ENCODE assay signal across 19 cellular contexts in the genomic region with DNA sequence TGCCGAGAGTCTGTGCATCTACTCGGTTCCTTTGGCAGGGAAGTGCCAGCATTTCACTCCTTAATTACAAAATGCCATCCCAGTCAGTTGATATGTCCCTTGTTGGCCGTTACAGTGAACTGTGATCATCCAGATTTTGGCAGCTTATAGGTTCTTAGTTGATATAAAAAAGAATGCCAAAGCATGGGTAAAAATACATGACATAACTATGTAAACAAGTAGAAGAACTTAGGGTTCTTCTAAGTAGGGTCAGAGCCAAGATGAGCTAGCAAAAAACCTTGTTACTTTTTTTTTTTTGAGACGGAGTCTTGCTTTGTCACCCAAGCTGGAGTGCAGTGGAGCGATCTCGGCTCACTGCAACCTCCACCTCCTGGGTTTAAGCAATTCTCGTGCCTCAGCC.
DNase-seq lines count a peak whose midpoint lies in the region; ATAC-seq and TF ChIP-seq lines count a peak whose summit lies in the region.
"Had no signal": no experiment of that assay in that cellular context is flagged by ENCODE, and none has a peak within 500 bp of the region (broad histone marks: within the 10 kb centered on the region; RNA-seq: fewer than 3 reads in every experiment).

No MANE protein-coding gene starts in this region.

- intact Hi-C loops in Right ventricle myocardium superior (cut with DNase I) (loop anchor here (10.0 kb wide), 1 partner anchor 55 kb away; no protein-coding TSS in a partner anchor), cardiac septum (cut with DNase I) (loop anchor here (5.0 kb wide), 1 partner anchor 77 kb away; a partner anchor contains a TSS), prostate gland (cut with DNase I) (loop anchor here (2.0 to 5.0 kb wide), 2 partner anchors 42 to 77 kb away; a partner anchor contains a TSS), vagina (cut with DNase I) (no loop called here)

- peaks cover 8 to 17% of the 10 kb centered on the region in 2 donors for H3K36me3 ChIP-seq in esophagus (ENCODE audit: control insufficient read depth in 2 of 2, insufficient read depth in 2 of 2, low read length in 1 of 2)
- H3K36me3 ChIP-seq in prostate gland, result no peaks in the 10 kb centered on the region
- peaks cover 0 to 32% of the 10 kb centered on the region in 2 donors for H3K36me3 ChIP-seq in vagina

- ATAC-seq in Right ventricle myocardium superior (ENCODE audit: poor library complexity) (peak; percentile 5), HG03469 (IDR thresholded peaks at IDR 0.05; ENCODE audit: unreplicated experiment) (no peak)
- ATAC-seq: activated CD4-positive, alpha-beta T cell treated with anti-CD3 and anti-CD28 coated beads for 36 hours had no signal

- no peaks in the 10 kb centered on the region for H3K9me3 ChIP-seq in esophagus (ENCODE audit: control insufficient read depth in 2 of 2, insufficient read depth in 1 of 2, low read depth in 1 of 2, low read length in 1 of 2)
- H3K9me3 ChIP-seq in prostate gland, result no peaks in the 10 kb centered on the region
- no peaks in the 10 kb centered on the region for H3K9me3 ChIP-seq in vagina
- H3K9me3 ChIP-seq: testis had no signal

- H3K4me3 ChIP-seq in esophagus (ENCODE audit: low read depth in 1 of 2, low read length in 2 of 2) (no peak overlapping the region), prostate gland (no peak overlapping the region), vagina (no peak overlapping the region)
- H3K4me3 ChIP-seq: testis had no signal

- H3K27ac ChIP-seq in esophagus (ENCODE audit: low read depth in 2 of 2, low read length in 1 of 2) (peak overlapping the region; percentile 53 to 69), prostate gland (peak overlapping the region; percentile 49 to 70), vagina (peak overlapping the region; percentile 34)

- WGBS in esophagus, 2 donors, result 50 to 65% methylated on average over 7 of the region's 7 CpGs
- WGBS in prostate gland, result 23% methylated on average over 7 of the region's 7 CpGs

- H3K27me3 ChIP-seq in esophagus (ENCODE audit: control insufficient read depth in 1 of 2, insufficient read depth in 2 of 2, low read length in 2 of 2), result no peaks in the 10 kb centered on the region
- H3K27me3 ChIP-seq in prostate gland (replicated peaks; ENCODE audit: insufficient read depth), result no peaks in the 10 kb centered on the region
- H3K27me3 ChIP-seq in vagina, result no peaks in the 10 kb centered on the region
- H3K27me3 ChIP-seq: testis had no signal

- DNase-seq in Right ventricle myocardium superior, result no peak
- no peak for DNase-seq in cardiac septum (ENCODE audit: low spot score)
- DNase-seq in prostate gland (ENCODE audit: low spot score), result peak; percentile 58
- no peak for DNase-seq in vagina (ENCODE audit: extremely low spot score in 2 of 2)
- DNase-seq in SKM-1 treated with dmso at 0.1 percent for 144 hours (lab: John Stamatoyannopoulos, UW; ENCODE audit: unreplicated experiment), result no peak
- no peak for DNase-seq in C1 segment of cervical spinal cord (lab: John Stamatoyannopoulos, UW)
- DNase-seq: activated CD4-positive, alpha-beta T cell treated with anti-CD3 and anti-CD28 coated beads for 36 hours; activated gamma-delta T cell treated with Interleukin-2 at 50 U/mL for 16 hours; DMS153; GM23248; KG1; mesendoderm; NCI-H1048; NCI-H526; OCI-M1; stimulated activated CD4-positive, alpha-beta T cell treated with anti-CD3 and anti-CD28 coated beads, Interleukin-1b, Interleukin-23, amount 100 ng/mL, for 48 hours had no signal

- H3K4me1 ChIP-seq in esophagus (ENCODE audit: control insufficient read depth in 2 of 2, insufficient read depth in 2 of 2, low read length in 1 of 2), result peaks cover 4 to 11% of the 10 kb centered on the region in 2 donors
- peaks cover 15% of the 10 kb centered on the region for H3K4me1 ChIP-seq in prostate gland (replicated peaks)
- peaks cover 40% of the 10 kb centered on the region for H3K4me1 ChIP-seq in vagina

- TF ChIP-seq POLR2A in prostate gland (IDR thresholded peaks at IDR 0.05) (no peak), vagina (IDR thresholded peaks at IDR 0.05) (no peak)

- TF ChIP-seq CTCF in prostate gland (IDR thresholded peaks at IDR 0.05) (no peak), vagina (IDR thresholded peaks at IDR 0.05) (no peak)
